ENCODE assay signal across 12 cellular contexts in the genomic region with DNA sequence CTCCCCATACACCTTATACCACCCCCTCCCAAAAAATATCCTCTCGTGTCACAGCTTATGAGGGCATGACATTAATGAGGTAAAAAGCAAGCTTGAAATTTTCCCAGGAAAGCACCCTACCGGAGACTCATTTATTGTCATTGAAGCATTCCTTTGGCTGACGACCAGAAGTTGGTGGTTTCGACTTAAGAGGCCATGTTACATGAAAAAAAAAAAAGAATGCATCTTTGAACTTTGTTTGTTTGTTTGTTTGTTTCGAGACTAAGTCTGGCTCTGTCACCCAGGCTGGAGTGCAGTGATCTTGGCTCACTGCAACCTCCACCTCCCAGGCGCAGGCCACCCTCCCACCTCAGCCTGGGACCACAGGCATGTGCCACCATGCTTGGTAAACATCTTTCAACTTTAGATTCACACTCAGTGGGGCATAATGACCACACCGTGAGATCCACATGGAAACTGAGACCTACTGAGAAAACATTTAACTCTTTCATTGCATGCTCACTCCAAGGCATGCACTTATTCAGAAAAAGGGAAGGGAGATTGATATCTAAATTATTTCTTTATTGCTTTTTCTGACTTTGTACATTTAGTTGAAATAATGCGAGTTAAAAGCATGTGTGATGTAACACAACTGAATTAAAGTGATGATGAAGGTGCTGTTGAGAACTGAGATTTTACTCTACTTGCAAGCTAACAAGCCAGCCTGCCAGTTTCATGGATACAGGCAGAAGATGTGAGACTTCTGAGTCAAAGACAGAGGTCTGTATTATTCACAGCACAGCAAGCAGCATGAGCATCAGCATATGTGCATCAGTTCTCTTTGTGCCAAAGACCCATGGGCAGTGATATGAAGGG. TPM values are rescaled to one million over a fixed set of nuclear protein-coding genes. Genes with fewer than 3 reads are reported as not detected.
A peak's percentile ranks its signal among the peaks of the same experiment; 100 is the strongest.
DNase-seq lines count a peak whose midpoint lies in the region; ATAC-seq, FAIRE-seq and TF ChIP-seq lines count a peak whose summit lies in the region.
"Had no signal": no experiment of that assay in that cellular context is flagged by ENCODE, and none has a peak within 500 bp of the region (broad histone marks: within the 10 kb centered on the region; RNA-seq: fewer than 3 reads in every experiment).

No MANE protein-coding gene starts in this region.

- DNase-seq in activated CD4-positive, alpha-beta T cell treated with anti-CD3 and anti-CD28 coated beads for 36 hours, result peak; percentile 23
- no peak for DNase-seq in activated CD4-positive, alpha-beta T cell treated with anti-CD3 and anti-CD28 coated beads, Interleukin-2, amount 10 ng/mL, durations not matched to agents 24 days and 14 days
- DNase-seq in skeletal muscle cell (ENCODE audit: low read depth) (peak; percentile 4), frontal cortex (ENCODE audit: low spot score in 2 of 2) (no peak), NCI-H2171 (lab: John Stamatoyannopoulos, UW) (no peak), nucleus accumbens (lab: John Stamatoyannopoulos, UW) (no peak)
- DNase-seq: activated CD4-positive, alpha-beta T cell treated with anti-CD3 and anti-CD28 coated beads for 1 hour; dorsolateral prefrontal cortex; NCI-H446 had no signal

- no peak for FAIRE-seq in frontal cortex (lab: Jason Lieb, UNC)
- FAIRE-seq: H54 had no signal

- H2AFZ ChIP-seq in Loucy (ENCODE audit: low read length), result no peak overlapping the region

- no peaks in the 10 kb centered on the region for H3K9me2 ChIP-seq in Loucy (replicated peaks; ENCODE audit: low read depth, low read length)

- no peaks in the 10 kb centered on the region for H3K36me3 Mint-ChIP-seq in activated CD4-positive, alpha-beta T cell treated with anti-CD3 and anti-CD28 coated beads for 36 hours (ENCODE audit: low read depth)
- H3K36me3 Mint-ChIP-seq in activated CD4-positive, alpha-beta T cell treated with anti-CD3 and anti-CD28 coated beads, Interleukin-2, amount 10 ng/mL, durations not matched to agents 24 days and 14 days (ENCODE audit: low read depth), result peaks cover 3% of the 10 kb centered on the region

- CTCF ChIA-PET in activated CD4-positive, alpha-beta T cell treated with anti-CD3 and anti-CD28 coated beads for 36 hours (lab: Charles Lee), result interaction anchor here (0.6 kb wide), 1 partner anchor 162 kb away, joined by 4 read pairs; no protein-coding TSS in a partner anchor

- intact Hi-C loops in activated CD4-positive, alpha-beta T cell treated with anti-CD3 and anti-CD28 coated beads for 36 hours (cut with DNase I, micrococcal nuclease), result no loop called here
- intact Hi-C loops in activated CD4-positive, alpha-beta T cell treated with anti-CD3 and anti-CD28 coated beads, Interleukin-2, amount 10 ng/mL, durations not matched to agents 24 days and 14 days (cut with micrococcal nuclease), result no loop called here

- H3F3A ChIP-seq in Loucy (ENCODE audit: low read depth), result no peaks in the 10 kb centered on the region

- H3K4me1 ChIP-seq in Loucy (ENCODE audit: insufficient read depth, low read length, poor library complexity, severe bottlenecking), result peaks cover 16% of the 10 kb centered on the region

- peak overlapping the region; percentile 10 for H3K4me2 ChIP-seq in Loucy (ENCODE audit: low read depth, low read length, poor library complexity, severe bottlenecking)

- H3K4me3 ChIP-seq in Loucy (ENCODE audit: low read length, poor library complexity, severe bottlenecking), result no peak overlapping the region
- no peak overlapping the region for H3K4me3 ChIP-seq in skeletal muscle cell (ENCODE audit: low read depth, low read length)
- H3K4me3 ChIP-seq: dorsolateral prefrontal cortex had no signal

- H3K4me1 Mint-ChIP-seq in activated CD4-positive, alpha-beta T cell treated with anti-CD3 and anti-CD28 coated beads for 36 hours, result peaks cover 22% of the 10 kb centered on the region
- peaks cover 28% of the 10 kb centered on the region for H3K4me1 Mint-ChIP-seq in activated CD4-positive, alpha-beta T cell treated with anti-CD3 and anti-CD28 coated beads, Interleukin-2, amount 10 ng/mL, durations not matched to agents 24 days and 14 days

- H3K36me3 ChIP-seq in Loucy (ENCODE audit: insufficient read depth, low read length), result no peaks in the 10 kb centered on the region

- H3K4me3 Mint-ChIP-seq in activated CD4-positive, alpha-beta T cell treated with anti-CD3 and anti-CD28 coated beads for 36 hours, result no peak overlapping the region
- no peak overlapping the region for H3K4me3 Mint-ChIP-seq in activated CD4-positive, alpha-beta T cell treated with anti-CD3 and anti-CD28 coated beads, Interleukin-2, amount 10 ng/mL, durations not matched to agents 24 days and 14 days

- H4K20me1 ChIP-seq in Loucy (ENCODE audit: insufficient read depth, low read length, poor library complexity, severe bottlenecking), result no peaks in the 10 kb centered on the region

- ATAC-seq in activated CD4-positive, alpha-beta T cell treated with anti-CD3 and anti-CD28 coated beads for 36 hours, result peak; percentile 84
- ATAC-seq in GM21825 (IDR thresholded peaks at IDR 0.05; ENCODE audit: unreplicated experiment), result peak; percentile 19

- no peak for TF ChIP-seq CTCF in Loucy (conservative IDR thresholded peaks at IDR 0.05; ENCODE audit: low read length)

- peaks cover 4% of the 10 kb centered on the region; the same call in 1 of the 2 replicates for H3K79me2 ChIP-seq in Loucy (ENCODE audit: insufficient read depth, low read length)

- POLR2A ChIA-PET in activated CD4-positive, alpha-beta T cell treated with anti-CD3 and anti-CD28 coated beads for 36 hours (lab: Charles Lee), result no interaction called here

- H3K9me3 Mint-ChIP-seq in activated CD4-positive, alpha-beta T cell treated with anti-CD3 and anti-CD28 coated beads for 36 hours (ENCODE audit: low read depth), result no peaks in the 10 kb centered on the region
- peaks cover 4% of the 10 kb centered on the region for H3K9me3 Mint-ChIP-seq in activated CD4-positive, alpha-beta T cell treated with anti-CD3 and anti-CD28 coated beads, Interleukin-2, amount 10 ng/mL, durations not matched to agents 24 days and 14 days

- H3K9me3 ChIP-seq in Loucy (ENCODE audit: insufficient read depth, low read depth, low read length), result no peaks in the 10 kb centered on the region

- H3K9ac ChIP-seq in Loucy (ENCODE audit: low read depth, low read length, poor library complexity, severe bottlenecking), result no peak overlapping the region

- no peak overlapping the region for H3K27ac Mint-ChIP-seq in activated CD4-positive, alpha-beta T cell treated with anti-CD3 and anti-CD28 coated beads for 36 hours
- H3K27ac Mint-ChIP-seq in activated CD4-positive, alpha-beta T cell treated with anti-CD3 and anti-CD28 coated beads, Interleukin-2, amount 10 ng/mL, durations not matched to agents 24 days and 14 days, result no peak overlapping the region

- no peaks in the 10 kb centered on the region for H3K27me3 ChIP-seq in Loucy (ENCODE audit: insufficient read depth, low read length, poor library complexity, severe bottlenecking)
- H3K27me3 ChIP-seq: dorsolateral prefrontal cortex had no signal

- no peaks in the 10 kb centered on the region for H3K27me3 Mint-ChIP-seq in activated CD4-positive, alpha-beta T cell treated with anti-CD3 and anti-CD28 coated beads for 36 hours
- H3K27me3 Mint-ChIP-seq in activated CD4-positive, alpha-beta T cell treated with anti-CD3 and anti-CD28 coated beads, Interleukin-2, amount 10 ng/mL, durations not matched to agents 24 days and 14 days, result peaks cover 2% of the 10 kb centered on the region

RNA-seq across cellular contexts. Expression of gene RAB14, which starts 5.1 kb away (rescaled TPM):
- total RNA-seq in activated CD4-positive, alpha-beta T cell treated with anti-CD3 and anti-CD28 coated beads for 36 hours, result 10 to 100 TPM; 52.3 to 54.7 TPM
- 61.4 and 65.1 TPM in 2 replicates for total RNA-seq in activated CD4-positive, alpha-beta T cell treated with anti-CD3 and anti-CD28 coated beads, Interleukin-2, amount 10 ng/mL, durations not matched to agents 24 days and 14 days
- total RNA-seq in frontal cortex, result 56.3 TPM

Comparison
In these comparisons a context has a peak if more than half of its experiments do, and no peak if none do; other contexts are left out.
1. DNase-seq: peak in activated CD4-positive, alpha-beta T cell treated with anti-CD3 and anti-CD28 coated beads for 36 hours (single experiment) and skeletal muscle cell (single experiment); none in activated CD4-positive, alpha-beta T cell treated with anti-CD3 and anti-CD28 coated beads, Interleukin-2, amount 10 ng/mL, durations not matched to agents 24 days and 14 days (single experiment), frontal cortex (0 of 2), NCI-H2171 (single experiment) and nucleus accumbens (0 of 56).